In the genomic region with DNA sequence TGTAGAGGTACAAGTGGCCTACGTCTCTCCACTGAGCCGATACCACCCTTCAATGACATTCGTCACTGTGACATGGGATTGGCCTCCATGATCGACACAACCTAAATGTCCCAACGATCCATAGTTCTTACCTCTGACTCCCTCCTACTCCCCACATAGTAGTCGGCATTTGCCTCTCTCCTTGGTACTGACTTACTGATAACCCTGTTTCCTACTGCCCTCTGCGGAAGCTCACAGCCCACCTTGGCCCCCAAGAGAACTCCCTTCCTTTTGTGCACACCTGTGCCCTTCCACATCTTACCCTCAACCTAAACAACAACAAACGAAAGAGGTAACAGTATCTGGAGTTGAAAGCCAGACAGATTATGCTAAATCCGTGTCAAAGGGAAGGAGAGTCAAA, we compare ENCODE assay signal across 22 cellular contexts. TPM values are rescaled to one million over a fixed set of nuclear protein-coding genes. Genes with fewer than 3 reads are reported as not detected.
A peak's percentile ranks its signal among the peaks of the same experiment; 100 is the strongest.
DNase-seq lines count a peak whose midpoint lies in the region; ATAC-seq, FAIRE-seq and TF ChIP-seq lines count a peak whose summit lies in the region.
"Had no signal": no experiment of that assay in that cellular context is flagged by ENCODE, and none has a peak within 500 bp of the region (broad histone marks: within the 10 kb centered on the region; RNA-seq: fewer than 3 reads in every experiment).

No MANE protein-coding gene starts in this region.

- SMC1A ChIA-PET in GM12878 (lab: Charles Lee; ENCODE audit: uncharacterized antibody, unreplicated experiment): no interaction called here

- in situ Hi-C loops in GM12878 (cut with MboI): no loop called here

- H3K4me2 ChIP-seq in A549: no peak overlapping the region
- H3K4me2 ChIP-seq in GM23338: no peak overlapping the region
- H3K4me2 ChIP-seq in GM12878 (ENCODE audit: control insufficient read depth, insufficient read depth): no peak overlapping the region
- H3K4me2 ChIP-seq: KMS-11 had no signal

- H3F3A ChIP-seq in GM23338 (replicated peaks; ENCODE audit: low read depth): no peaks in the 10 kb centered on the region

- peaks cover 26% of the 10 kb centered on the region for H3K27me3 Mint-ChIP-seq in GM23338 (ENCODE audit: insufficient read depth, low read depth, poor library complexity)

- no peaks in the 10 kb centered on the region for H4K20me1 ChIP-seq in GM23338 (replicated peaks; ENCODE audit: insufficient read depth)
- no peaks in the 10 kb centered on the region for H4K20me1 ChIP-seq in GM12878 (ENCODE audit: control insufficient read depth, insufficient read depth)

- H3K36me3 ChIP-seq in GM23338 (ENCODE audit: insufficient read depth) (no peaks in the 10 kb centered on the region), GM12878 (ENCODE audit: control insufficient read depth in 2 of 2, insufficient read depth in 2 of 2, low read length in 1 of 2) (no peaks in the 10 kb centered on the region), ovary (no peaks in the 10 kb centered on the region)
- H3K36me3 ChIP-seq: BE2C had no signal

- H3K27ac Mint-ChIP-seq in GM23338: no peak overlapping the region
- H3K27ac Mint-ChIP-seq: CD4-positive, alpha-beta T cell had no signal

- H3K36me3 Mint-ChIP-seq in GM23338 (ENCODE audit: low read depth): no peaks in the 10 kb centered on the region
- H3K36me3 Mint-ChIP-seq: IgD-negative memory B cell had no signal

- no peak overlapping the region for H3K27ac ChIP-seq in A549
- no peak overlapping the region for H3K27ac ChIP-seq in GM23338 (ENCODE audit: low read depth)
- no peak overlapping the region for H3K27ac ChIP-seq in GM12878 (ENCODE audit: control insufficient read depth, insufficient read depth)
- H3K27ac ChIP-seq in right cardiac atrium (ENCODE audit: low read length): no peak overlapping the region
- no peak overlapping the region for H3K27ac ChIP-seq in ovary
- H3K27ac ChIP-seq: KMS-11 had no signal

- intact Hi-C loops in GM12878 (cut with micrococcal nuclease; ENCODE audit: unreplicated experiment): no loop called here
- intact Hi-C loops in posterior vena cava (cut with DNase I): no loop called here
- intact Hi-C loops in right cardiac atrium (cut with DNase I): no loop called here
- intact Hi-C loops in ovary (cut with DNase I): no loop called here

- FAIRE-seq in A549 (lab: Jason Lieb, UNC) (no peak), GM12878 (lab: Jason Lieb, UNC) (no peak)
- FAIRE-seq: D721Med had no signal

- H3K9ac ChIP-seq in GM12878 (ENCODE audit: control insufficient read depth, insufficient read depth, low read length): no peak overlapping the region
- H3K9ac ChIP-seq: KMS-11 had no signal

- 75% methylated on average over 9 of the region's 9 CpGs for WGBS in A549 (ENCODE audit: missing lambda C conversion rate)
- WGBS in GM12878 (ENCODE audit: insufficient coverage, insufficient replicate concordance, low lambda C conversion rate, missing lambda C conversion rate): 42% methylated on average over 9 of the region's 9 CpGs
- WGBS in right cardiac atrium: 72% methylated on average over 9 of the region's 9 CpGs
- 76 to 78% (median 77%) methylated on average over 9 of the region's 9 CpGs for WGBS in ovary, 3 donors

- H3K4me3 Mint-ChIP-seq in GM23338: no peak overlapping the region
- H3K4me3 Mint-ChIP-seq: CD4-positive, alpha-beta T cell; IgD-negative memory B cell had no signal

- RAD21 ChIA-PET in GM12878 (lab: Charles Lee; ENCODE audit: unreplicated experiment): no interaction called here

- BruUV-seq in GM12878 (replicated peaks; lab: Mats Ljungman, UMichigan): no TSS peak

- H3K4me1 ChIP-seq in A549 (no peaks in the 10 kb centered on the region), GM23338 (ENCODE audit: insufficient read depth) (peaks cover 8% of the 10 kb centered on the region; the same call in 1 of the 2 replicates), GM12878 (ENCODE audit: control insufficient read depth, insufficient read depth, low read length) (peaks cover under 1% of the 10 kb centered on the region; the same call in 1 of the 2 replicates), right cardiac atrium (ENCODE audit: control insufficient read depth, insufficient read depth, low read length) (no peaks in the 10 kb centered on the region), ovary (ENCODE audit: insufficient read depth) (no peaks in the 10 kb centered on the region)
- H3K4me1 ChIP-seq: BE2C, Caco-2 had no signal

- peaks cover 18% of the 10 kb centered on the region for H3K27me3 ChIP-seq in GM23338 (ENCODE audit: insufficient read depth)
- H3K27me3 ChIP-seq in GM12878 (replicated peaks in 1 of 2; ENCODE audit: control insufficient read depth in 2 of 2, insufficient read depth in 2 of 2, low read length in 1 of 2): peaks cover 3 to 4% of the 10 kb centered on the region in 2 experiments; a peak in 3 of 4 replicates
- H3K27me3 ChIP-seq in right cardiac atrium (ENCODE audit: control insufficient read depth, insufficient read depth): no peaks in the 10 kb centered on the region
- H3K27me3 ChIP-seq in ovary: no peaks in the 10 kb centered on the region

- TF ChIP-seq RAD21 in A549 (conservative IDR thresholded peaks at IDR 0.05 in 1 of 2, IDR thresholded peaks at IDR 0.05 in 1 of 2) (no peak), GM12878 (IDR thresholded peaks at IDR 0.05; ENCODE audit: insufficient read depth, low read depth, low read length) (no peak)

- TF ChIP-seq EP300 in A549 (IDR thresholded peaks at IDR 0.05): no peak
- no peak for TF ChIP-seq EP300 in GM12878 (IDR thresholded peaks at IDR 0.05; ENCODE audit: borderline replicate concordance in 1 of 2, control insufficient read depth in 1 of 2, low read depth in 2 of 2, low read length in 2 of 2)
- no peak for TF ChIP-seq EP300 in ovary (IDR thresholded peaks at IDR 0.05)

- POLR2A ChIA-PET in A549 (lab: Yijun Ruan, JAX) (no interaction called here), GM12878 (lab: Charles Lee) (no interaction called here)

- DNase-seq in A549 (ENCODE audit: low read depth in 1 of 2, low spot score in 1 of 2) (no peak), GM23338 (ENCODE audit: low spot score) (no peak), GM12878 (ENCODE audit: low read depth, low spot score) (no peak), posterior vena cava (ENCODE audit: low spot score) (peak; percentile 23), right cardiac atrium (no peak), ovary (no peak)
- DNase-seq: ACHN; BE2C; C1 segment of cervical spinal cord; Caco-2; CD4-positive, alpha-beta T cell; DMS79; GDM1; GOT3; H7 had no signal

- H3K4me3 ChIP-seq in A549: no peak overlapping the region
- H3K4me3 ChIP-seq in GM23338: no peak overlapping the region
- H3K4me3 ChIP-seq in GM12878: no peak overlapping the region
- H3K4me3 ChIP-seq in right cardiac atrium (ENCODE audit: low read length): no peak overlapping the region
- H3K4me3 ChIP-seq in ovary: no peak overlapping the region

- TF ChIP-seq POLR2A in A549 (IDR thresholded peaks at IDR 0.05; ENCODE audit: low read length): no peak
- no peak for TF ChIP-seq POLR2A in GM12878 (IDR thresholded peaks at IDR 0.05; ENCODE audit: low read depth, low read length)
- TF ChIP-seq POLR2A in ovary (IDR thresholded peaks at IDR 0.05): no peak

- no peak overlapping the region for H2AFZ ChIP-seq in GM23338
- H2AFZ ChIP-seq in GM12878 (ENCODE audit: control insufficient read depth, low read depth, low read length): no peak overlapping the region

- no peaks in the 10 kb centered on the region for H3K9me2 ChIP-seq in GM23338 (ENCODE audit: insufficient read depth)

- TF ChIP-seq CTCF in A549 (IDR thresholded peaks at IDR 0.05) (no peak), GM23338 (conservative IDR thresholded peaks at IDR 0.05; ENCODE audit: low read depth in 2 of 2) (no peak), GM12878 (IDR thresholded peaks at IDR 0.05 in 2 of 3, conservative IDR thresholded peaks at IDR 0.05 in 1 of 3; ENCODE audit: control insufficient read depth in 2 of 3, extremely low read depth in 1 of 3, insufficient read depth in 1 of 3, low read depth in 3 of 3, low read length in 3 of 3) (no peak), ovary (IDR thresholded peaks at IDR 0.05) (no peak)

- no peak for ATAC-seq in A549
- peak; percentile 10; the same call in 1 of the 3 replicates for ATAC-seq in GM23338
- no peak for ATAC-seq in GM12878
- ATAC-seq in right cardiac atrium: no peak
- ATAC-seq: HCT116 had no signal

- CTCF ChIA-PET in A549 (lab: Yijun Ruan, JAX) (interaction anchor here (0.6 to 2.0 kb wide), 5 partner anchors 11 to 144 kb away, joined by 3 to 11 read pairs (median 3); no protein-coding TSS in a partner anchor), GM12878 (lab: Yijun Ruan, JAX) (no interaction called here)

- H3K4me1 Mint-ChIP-seq in GM23338: peaks cover 14% of the 10 kb centered on the region
- H3K4me1 Mint-ChIP-seq: IgD-negative memory B cell had no signal

- no peaks in the 10 kb centered on the region for H3K79me2 ChIP-seq in GM23338 (replicated peaks; ENCODE audit: insufficient read depth)
- H3K79me2 ChIP-seq in GM12878 (ENCODE audit: control insufficient read depth, insufficient read depth, low read length): no peaks in the 10 kb centered on the region

- H3K9me3 ChIP-seq in A549: no peaks in the 10 kb centered on the region
- H3K9me3 ChIP-seq in GM12878 (replicated peaks; ENCODE audit: control insufficient read depth, insufficient read depth, low read length): no peaks in the 10 kb centered on the region
- no peaks in the 10 kb centered on the region for H3K9me3 ChIP-seq in right cardiac atrium (ENCODE audit: control insufficient read depth, low read length)
- no peaks in the 10 kb centered on the region for H3K9me3 ChIP-seq in ovary
- H3K9me3 ChIP-seq: BE2C, Caco-2 had no signal

- no peaks in the 10 kb centered on the region; the same call in 2 of the 3 replicates for H3K9me3 Mint-ChIP-seq in GM23338
- H3K9me3 Mint-ChIP-seq: CD4-positive, alpha-beta T cell; IgD-negative memory B cell had no signal

RNA-seq across cellular contexts. Expression of a gene that starts 23.9 kb away (rescaled TPM):
- polyA plus RNA-seq in A549 (2011; rRNA removed): 0.03 TPM in 1 of 2 replicates, not detected in the other
- polyA plus RNA-seq in A549 (2012; cell fraction: cytosol; rRNA removed): not detected in 2 replicates
- polyA plus RNA-seq in A549 (2012; cell fraction: nucleus; rRNA removed): not detected in 2 replicates
- not detected in 3 replicates for polyA plus RNA-seq in A549 (2017; fragmentation: RNase III; extraction: RNeasy Plus Mini Kit Qiagen cat#74134 plus additional on column Dnase treatment)
- polyA minus RNA-seq in A549 (2011; rRNA and poly(A)+ RNA removed): not detected in 2 replicates
- total RNA-seq in GM23338 (2014; rRNA removed; shearing (Covaris generic)): 0.49 and 0.66 TPM in 2 replicates
- polyA plus RNA-seq in GM23338 (2016; fragmentation: Nextera tagmentation; extraction: Ambion mirVana): 0.35 and 0.52 TPM in 2 replicates
- total RNA-seq in GM12878 (2013; cell fraction: nucleolus; rRNA removed): not detected in 2 replicates
- not detected in 2 replicates for total RNA-seq in GM12878 (2014; rRNA removed)
- total RNA-seq in GM12878 (2014; rRNA removed; fragmentation: Illumina TruSeq; extraction: Trizol): not detected in 2 replicates
- not detected in 2 replicates for total RNA-seq in GM12878 (2021)
- polyA plus RNA-seq in GM12878 (2011; ENCODE audit: low read depth): not detected
- polyA plus RNA-seq in GM12878 (2011; rRNA removed): 0.04 TPM in 1 of 2 replicates, not detected in the other
- 0.09 and 0.10 TPM in 2 replicates for polyA plus RNA-seq in GM12878 (2011; cell fraction: cytosol; rRNA removed)
- polyA plus RNA-seq in GM12878 (2011; cell fraction: nucleus; rRNA removed): 0.04 TPM in 1 of 2 replicates, not detected in the other
- 0.03 TPM in 1 of 2 replicates, not detected in the other for polyA plus RNA-seq in GM12878 (2012)
- polyA plus RNA-seq in GM12878 (2014; fragmentation: Illumina TruSeq; extraction: Trizol): not detected in 2 replicates
- polyA plus RNA-seq in GM12878 (2014; fragmentation: Nextera tagmentation; extraction: Ambion mirVana): not detected
- polyA plus RNA-seq in GM12878 (2014; rRNA removed): 0.05 TPM in 1 of 2 replicates, not detected in the other
- polyA plus RNA-seq in GM12878 (2016; fragmentation: Nextera tagmentation; extraction: Ambion mirVana): under 1 TPM in 1 of 2 experiments, not detected in 1; 0.05 TPM
- 0.10 TPM in 1 of 2 replicates, not detected in the other for polyA minus RNA-seq in GM12878 (2011; rRNA and poly(A)+ RNA removed)
- polyA minus RNA-seq in GM12878 (2011; cell fraction: cytosol; rRNA and poly(A)+ RNA removed): not detected in 2 replicates
- not detected in 2 replicates for polyA minus RNA-seq in GM12878 (2011; cell fraction: nucleus; rRNA and poly(A)+ RNA removed)
- not detected for total RNA-seq in posterior vena cava
- total RNA-seq in right cardiac atrium: not detected
- polyA plus RNA-seq in right cardiac atrium: not detected
- total RNA-seq in ovary: not detected
- not detected for polyA plus RNA-seq in ovary
- total RNA-seq: A172; Caco-2; CD4-positive, alpha-beta T cell; Daoy; H7; HT1080 had no signal
- polyA plus RNA-seq: IgD-negative memory B cell had no signal

RNA-seq across cellular contexts. Expression of a gene that starts 39.6 kb away (rescaled TPM):
- polyA plus RNA-seq in A549 (2011; rRNA removed): 13.9 and 22.7 TPM in 2 replicates
- 21.9 and 22.8 TPM in 2 replicates for polyA plus RNA-seq in A549 (2012; cell fraction: cytosol; rRNA removed)
- polyA plus RNA-seq in A549 (2012; cell fraction: nucleus; rRNA removed): 102 and 121 TPM in 2 replicates
- 31.2 to 36.6 TPM (median 35.8 TPM) in 3 replicates for polyA plus RNA-seq in A549 (2017; fragmentation: RNase III; extraction: RNeasy Plus Mini Kit Qiagen cat#74134 plus additional on column Dnase treatment)
- polyA minus RNA-seq in A549 (2011; rRNA and poly(A)+ RNA removed): 33.9 and 36.6 TPM in 2 replicates
- total RNA-seq in GM23338 (2014; rRNA removed; shearing (Covaris generic)): 56.6 and 73.1 TPM in 2 replicates
- 60.5 and 64.6 TPM in 2 replicates for polyA plus RNA-seq in GM23338 (2016; fragmentation: Nextera tagmentation; extraction: Ambion mirVana)
- 133 and 139 TPM in 2 replicates for total RNA-seq in GM12878 (2013; cell fraction: nucleolus; rRNA removed)
- total RNA-seq in GM12878 (2014; rRNA removed): 26.4 and 30.0 TPM in 2 replicates
- total RNA-seq in GM12878 (2014; rRNA removed; fragmentation: Illumina TruSeq; extraction: Trizol): 12.3 and 12.9 TPM in 2 replicates
- 26.1 and 29.5 TPM in 2 replicates for total RNA-seq in GM12878 (2021)
- 16.1 TPM for polyA plus RNA-seq in GM12878 (2011; ENCODE audit: low read depth)
- 14.4 and 17.9 TPM in 2 replicates for polyA plus RNA-seq in GM12878 (2011; rRNA removed)
- 25.2 and 27.1 TPM in 2 replicates for polyA plus RNA-seq in GM12878 (2011; cell fraction: cytosol; rRNA removed)
- polyA plus RNA-seq in GM12878 (2011; cell fraction: nucleus; rRNA removed): 134 and 154 TPM in 2 replicates
- polyA plus RNA-seq in GM12878 (2012): 24.0 and 32.0 TPM in 2 replicates
- polyA plus RNA-seq in GM12878 (2014; fragmentation: Illumina TruSeq; extraction: Trizol): 12.9 and 22.5 TPM in 2 replicates
- 1 to 10 TPM; 5.7 to 6.2 TPM for polyA plus RNA-seq in GM12878 (2014; fragmentation: Nextera tagmentation; extraction: Ambion mirVana)
- 24.2 and 29.0 TPM in 2 replicates for polyA plus RNA-seq in GM12878 (2014; rRNA removed)
- polyA plus RNA-seq in GM12878 (2016; fragmentation: Nextera tagmentation; extraction: Ambion mirVana): 10 to 100 TPM; 24.2 to 24.7 TPM
- polyA minus RNA-seq in GM12878 (2011; rRNA and poly(A)+ RNA removed): 26.9 and 29.8 TPM in 2 replicates
- polyA minus RNA-seq in GM12878 (2011; cell fraction: cytosol; rRNA and poly(A)+ RNA removed): 11.2 and 15.0 TPM in 2 replicates
- polyA minus RNA-seq in GM12878 (2011; cell fraction: nucleus; rRNA and poly(A)+ RNA removed): 42.8 and 71.7 TPM in 2 replicates
- 10 to 100 TPM; 29.4 to 35.6 TPM for total RNA-seq in posterior vena cava
- 10 to 100 TPM; 18.9 to 28.7 (median 25.2) TPM for total RNA-seq in right cardiac atrium
- polyA plus RNA-seq in right cardiac atrium: 25.4 TPM
- 10 to 100 TPM; 42.2 to 54.4 (median 45.8) TPM for total RNA-seq in ovary
- polyA plus RNA-seq in ovary: 10 to 100 TPM; 33.5 to 50.5 TPM
